Comparison of ENCODE assay signal across 9 cellular contexts in genomic region chr17:7988750-7989178, GRCh38. TPM values are rescaled to one million over a fixed set of nuclear protein-coding genes. Genes with fewer than 3 reads are reported as not detected.
DNase-seq lines count a peak whose midpoint lies in the region; ATAC-seq, FAIRE-seq and TF ChIP-seq lines count a peak whose summit lies in the region.
"Had no signal": no experiment of that assay in that cellular context is flagged by ENCODE, and none has a peak within 500 bp of the region (broad histone marks: within the 10 kb centered on the region; RNA-seq: fewer than 3 reads in every experiment).

No MANE protein-coding gene starts in this region.

- DNase-seq in Calu3 (peak; percentile 62), HTR-8/SVneo (ENCODE audit: insufficient read length, low spot score) (peak; percentile 71), NCI-H82 treated with DMSO at 0.1 percent for 48 hours (lab: John Stamatoyannopoulos, UW; ENCODE audit: unreplicated experiment) (peak; percentile 82), foreskin fibroblast (peak; percentile 76 to 92), ovary (peak in 1 of 5 donors; percentile 52)

- no peaks in the 10 kb centered on the region for H3K9me3 ChIP-seq in ovary

- peak overlapping the region; percentile 39 for H3K27ac Mint-ChIP-seq in Calu3 (ENCODE audit: unreplicated experiment)
- peak overlapping the region; percentile 21 for H3K27ac Mint-ChIP-seq in activated T-helper 17 cell treated with anti-CD3 and anti-CD28 coated beads, Interleukin-2, amount 50 U/mL, for 72 hours

- H3K4me1 Mint-ChIP-seq in Calu3 (ENCODE audit: low read depth, unreplicated experiment) = no peaks in the 10 kb centered on the region
- peaks cover 12% of the 10 kb centered on the region for H3K4me1 Mint-ChIP-seq in activated T-helper 17 cell treated with anti-CD3 and anti-CD28 coated beads, Interleukin-2, amount 50 U/mL, for 72 hours

- TF ChIP-seq CTCF in Calu3 (IDR thresholded peaks at IDR 0.05; ENCODE audit: unreplicated experiment) (no peak), foreskin fibroblast (IDR thresholded peaks at IDR 0.05; ENCODE audit: low read depth, low read length) (peak; percentile 49), ovary (IDR thresholded peaks at IDR 0.05) (peak; percentile 32 to 88 (median 72))

- no peaks in the 10 kb centered on the region for H3K27me3 ChIP-seq in ovary

- H3K4me3 Mint-ChIP-seq in Calu3 (ENCODE audit: low read depth, unreplicated experiment) = no peak overlapping the region
- peak overlapping the region; percentile 94 for H3K4me3 Mint-ChIP-seq in activated T-helper 17 cell treated with anti-CD3 and anti-CD28 coated beads, Interleukin-2, amount 50 U/mL, for 72 hours

- no peak for TF ChIP-seq POLR2A in ovary (IDR thresholded peaks at IDR 0.05)

- intact Hi-C loops in Calu3 (cut with micrococcal nuclease; ENCODE audit: unreplicated experiment) (loop anchor here (2.0 kb wide), 2 partner anchors 76 to 132 kb away; partner anchors contain the start of gene NAA38), ovary (cut with DNase I) (loop anchor here (5.0 to 10.0 kb wide), 7 partner anchors 64 to 254 kb away; partner anchors contain the start of gene KCNAB3 (in 1 of the 4))

- WGBS in ovary, 3 donors = 14 to 18% (median 16%) methylated on average over 5 of the region's 5 CpGs

- no peaks in the 10 kb centered on the region for H3K36me3 ChIP-seq in ovary

- H3K27ac ChIP-seq in ovary = peak overlapping the region in 1 of 2 donors; percentile 15

- no TSS peak for BruUV-seq in Calu3 (replicated peaks; lab: Mats Ljungman, UMichigan)

- no peak for TF ChIP-seq EP300 in ovary (IDR thresholded peaks at IDR 0.05)

- CTCF ChIA-PET in Calu3 (lab: Charles Lee) = interaction anchor here (0.6 to 1.6 kb wide), 10 partner anchors 8 to 361 kb away, joined by 3 to 16 read pairs (median 4); partner anchors contain the start of genes CHD3, CNTROB, CYB5D1 and NAA38

- no peaks in the 10 kb centered on the region for H3K9me3 Mint-ChIP-seq in Calu3 (ENCODE audit: low read depth, unreplicated experiment)
- no peaks in the 10 kb centered on the region for H3K9me3 Mint-ChIP-seq in activated T-helper 17 cell treated with anti-CD3 and anti-CD28 coated beads, Interleukin-2, amount 50 U/mL, for 72 hours

- no peaks in the 10 kb centered on the region for H3K4me1 ChIP-seq in ovary (ENCODE audit: insufficient read depth)

- peaks cover 18% of the 10 kb centered on the region for H3K27me3 Mint-ChIP-seq in Calu3 (ENCODE audit: unreplicated experiment)
- H3K27me3 Mint-ChIP-seq in activated T-helper 17 cell treated with anti-CD3 and anti-CD28 coated beads, Interleukin-2, amount 50 U/mL, for 72 hours = peaks cover 2% of the 10 kb centered on the region

- ATAC-seq in activated T-helper 17 cell treated with anti-CD3 and anti-CD28 coated beads, Interleukin-2, amount 50 U/mL, for 72 hours (replicated peaks) = peak; percentile 52
- ATAC-seq in GM21529 (IDR thresholded peaks at IDR 0.05; ENCODE audit: unreplicated experiment) (no peak), GM21737 (IDR thresholded peaks at IDR 0.05; ENCODE audit: unreplicated experiment) (no peak)

- FAIRE-seq in HTR-8/SVneo (lab: Jason Lieb, UNC) = no peak

- H3K4me3 ChIP-seq in foreskin fibroblast (ENCODE audit: low read depth in 1 of 2, low read length in 2 of 2) (no peak overlapping the region), ovary (no peak overlapping the region)

- peaks cover 5% of the 10 kb centered on the region for H3K36me3 Mint-ChIP-seq in Calu3 (ENCODE audit: insufficient read depth, unreplicated experiment)
- no peaks in the 10 kb centered on the region for H3K36me3 Mint-ChIP-seq in activated T-helper 17 cell treated with anti-CD3 and anti-CD28 coated beads, Interleukin-2, amount 50 U/mL, for 72 hours (ENCODE audit: low read depth)

RNA-seq across cellular contexts. Expression of gene GUCY2D, which starts 13.7 kb away (rescaled TPM):
- not detected in 2 replicates for total RNA-seq in Calu3 (2022)
- under 1 TPM; 0.15 to 0.77 TPM for total RNA-seq in activated T-helper 17 cell treated with anti-CD3 and anti-CD28 coated beads, Interleukin-2, amount 50 U/mL, for 72 hours
- under 1 TPM in 2 of 7 donors, not detected in 5; 0.05 to 0.42 TPM for total RNA-seq in ovary
- polyA plus RNA-seq in ovary = under 1 TPM in 1 of 2 donors, not detected in 1; 0.10 TPM
- total RNA-seq: activated CD8-positive, alpha-beta memory T cell treated with anti-CD3 and anti-CD28 coated beads for 36 hours had no signal

RNA-seq across cellular contexts. Expression of gene ALOX15B, which starts 50.1 kb away (rescaled TPM):
- not detected in 2 replicates for total RNA-seq in Calu3 (2022)
- under 1 TPM in 1 of 2 donors, not detected in 1; 0.61 TPM for total RNA-seq in activated T-helper 17 cell treated with anti-CD3 and anti-CD28 coated beads, Interleukin-2, amount 50 U/mL, for 72 hours
- total RNA-seq in ovary = 10 to 100 TPM in 1 of 7 donors, 1 to 10 TPM in 1, under 1 TPM in 4, not detected in 1; 0.23 to 14.9 (median 0.78) TPM
- polyA plus RNA-seq in ovary = under 1 TPM; 0.25 to 0.88 TPM
- total RNA-seq: activated CD8-positive, alpha-beta memory T cell treated with anti-CD3 and anti-CD28 coated beads for 36 hours had no signal

RNA-seq across cellular contexts. Expression of gene CNTROB, which starts 56.8 kb away (rescaled TPM):
- total RNA-seq in Calu3 (2022) (21.8 and 28.2 TPM in 2 replicates), ovary (10 to 100 TPM; 15.0 to 27.3 (median 25.9) TPM)
- 100 to 1,000 TPM in 1 of 2 donors, 10 to 100 TPM in 1; 74.0 to 152 TPM for total RNA-seq in activated T-helper 17 cell treated with anti-CD3 and anti-CD28 coated beads, Interleukin-2, amount 50 U/mL, for 72 hours
- 10 to 100 TPM; 24.3 to 25.3 TPM for polyA plus RNA-seq in ovary

RNA-seq across cellular contexts. Expression of gene TRAPPC1, which starts 57.0 kb away (rescaled TPM):
- total RNA-seq in Calu3 (2022) (87.8 and 106 TPM in 2 replicates), ovary (10 to 100 TPM; 27.5 to 94.3 (median 74.0) TPM)
- total RNA-seq in activated T-helper 17 cell treated with anti-CD3 and anti-CD28 coated beads, Interleukin-2, amount 50 U/mL, for 72 hours = 100 to 1,000 TPM; 179 to 180 TPM
- 100 to 1,000 TPM in 1 of 2 donors, 10 to 100 TPM in 1; 77.5 to 238 TPM for polyA plus RNA-seq in ovary

RNA-seq across cellular contexts. Expression of gene KCNAB3, which starts 59.1 kb away (rescaled TPM):
- 4.8 and 5.9 TPM in 2 replicates for total RNA-seq in Calu3 (2022)
- 10 to 100 TPM in 1 of 2 donors, 1 to 10 TPM in 1; 8.6 to 11.9 TPM for total RNA-seq in activated T-helper 17 cell treated with anti-CD3 and anti-CD28 coated beads, Interleukin-2, amount 50 U/mL, for 72 hours
- total RNA-seq in ovary = 1 to 10 TPM in 5 of 7 donors, under 1 TPM in 2; 0.48 to 5.9 (median 2.2) TPM
- polyA plus RNA-seq in ovary = 1 to 10 TPM; 1.9 to 3.9 TPM
